In genomic region chr19:42251572-42251990, GRCh38 we compare ENCODE assay signal across 8 cellular contexts. TPM values are rescaled to one million over a fixed set of nuclear protein-coding genes. Genes with fewer than 3 reads are reported as not detected.
DNase-seq lines count a peak whose midpoint lies in the region; ATAC-seq and TF ChIP-seq lines count a peak whose summit lies in the region.

No MANE protein-coding gene starts in this region.

- H3K27me3 Mint-ChIP-seq in activated T-cell treated with anti-CD3 and anti-CD28 coated beads, Interleukin-2, amount 50 U/mL, for 4 hours (ENCODE audit: low read depth) = peaks cover 3% of the 10 kb centered on the region

- H2AK5ac ChIP-seq in mesenchymal stem cell (ENCODE audit: low read length, severe bottlenecking) = peak overlapping the region; percentile 22

- H3K4me3 ChIP-seq in body of pancreas (no peak overlapping the region), mesenchymal stem cell (ENCODE audit: insufficient read depth in 1 of 2, low read depth in 1 of 2, low read length in 2 of 2) (peak overlapping the region in 1 of 2 experiments; percentile 83), tibial nerve (peak overlapping the region in 3 of 4 donors; percentile 88 to 99 (median 98))

- no peak for DNase-seq in activated T-cell treated with anti-CD3 and anti-CD28 coated beads, Interleukin-2, amount 50 U/mL, for 4 hours
- no peak for DNase-seq in activated T-cell treated with anti-CD3 and anti-CD28 coated beads, Interleukin-2, amount 50 U/mL, for 48 hours
- peak in 1 of 4 donors; percentile 17 for DNase-seq in body of pancreas
- no peak for DNase-seq in mesenchymal stem cell
- no peak for DNase-seq in tibial nerve (ENCODE audit: low spot score in 2 of 2)
- DNase-seq in COLO829 (ENCODE audit: low spot score) = no peak

- no peak overlapping the region for H3K4ac ChIP-seq in mesenchymal stem cell (ENCODE audit: low read depth in 1 of 2, low read length in 2 of 2)

- peak overlapping the region in 1 of 2 experiments; percentile 49 for H3K18ac ChIP-seq in mesenchymal stem cell (ENCODE audit: low read depth in 1 of 2, low read length in 2 of 2)

- peaks cover 29% of the 10 kb centered on the region for H3K4me1 Mint-ChIP-seq in activated T-cell treated with anti-CD3 and anti-CD28 coated beads, Interleukin-2, amount 50 U/mL, for 4 hours (ENCODE audit: low read depth)

- H3K27ac ChIP-seq in body of pancreas (peak overlapping the region; percentile 50 to 98 (median 96)), mesenchymal stem cell (ENCODE audit: low read length, poor library complexity, severe bottlenecking) (peak overlapping the region; percentile 35), tibial nerve (peak overlapping the region; percentile 98 to 100 (median 100))

- no peaks in the 10 kb centered on the region for H3K9me3 Mint-ChIP-seq in activated T-cell treated with anti-CD3 and anti-CD28 coated beads, Interleukin-2, amount 50 U/mL, for 4 hours

- H3K9me3 ChIP-seq in body of pancreas = no peaks in the 10 kb centered on the region
- no peaks in the 10 kb centered on the region for H3K9me3 ChIP-seq in mesenchymal stem cell (ENCODE audit: control insufficient read depth, low read length)
- H3K9me3 ChIP-seq in tibial nerve = no peaks in the 10 kb centered on the region

- H3K9ac ChIP-seq in mesenchymal stem cell (ENCODE audit: low read length) = peak overlapping the region; percentile 90

- no peak overlapping the region for H2AFZ ChIP-seq in mesenchymal stem cell (ENCODE audit: low read depth, low read length)

- no peak for TF ChIP-seq EP300 in tibial nerve (IDR thresholded peaks at IDR 0.05)

- H3K14ac ChIP-seq in mesenchymal stem cell (ENCODE audit: low read length in 2 of 2) = peak overlapping the region in 1 of 2 experiments; percentile 68

- H3K4me1 ChIP-seq in body of pancreas = peaks cover 40% of the 10 kb centered on the region
- peaks cover 41% of the 10 kb centered on the region for H3K4me1 ChIP-seq in mesenchymal stem cell (ENCODE audit: control insufficient read depth, insufficient read depth, low read depth, low read length)
- peaks cover 0 to 76% (median 46%) of the 10 kb centered on the region in 4 donors for H3K4me1 ChIP-seq in tibial nerve

- intact Hi-C loops in body of pancreas (cut with DNase I) = no loop called here

- no peak overlapping the region for H2BK5ac ChIP-seq in mesenchymal stem cell (ENCODE audit: low read depth, low read length, poor library complexity, severe bottlenecking)

- TF ChIP-seq CTCF in body of pancreas (IDR thresholded peaks at IDR 0.05) = no peak
- TF ChIP-seq CTCF in tibial nerve (IDR thresholded peaks at IDR 0.05) = no peak

- H2BK12ac ChIP-seq in mesenchymal stem cell (ENCODE audit: low read length in 2 of 2) = no peak overlapping the region

- H3K23ac ChIP-seq in mesenchymal stem cell (ENCODE audit: low read length in 2 of 2) = no peak overlapping the region

- TF ChIP-seq POLR2A in body of pancreas (IDR thresholded peaks at IDR 0.05) (no peak), tibial nerve (IDR thresholded peaks at IDR 0.05) (no peak)

- H3K36me3 ChIP-seq in body of pancreas (replicated peaks in 1 of 2; ENCODE audit: insufficient read depth in 1 of 2, low read depth in 2 of 2) (peaks cover 0 to 9% of the 10 kb centered on the region in 2 donors), mesenchymal stem cell (ENCODE audit: control insufficient read depth in 1 of 2, insufficient read depth in 2 of 2, low read depth in 1 of 2, low read length in 2 of 2) (peaks cover 14 to 46% of the 10 kb centered on the region in 2 experiments), tibial nerve (peaks cover 0 to 34% (median 0%) of the 10 kb centered on the region in 3 donors)

- no peak for ATAC-seq in activated T-cell treated with anti-CD3 and anti-CD28 coated beads, Interleukin-2, amount 50 U/mL, for 4 hours
- no peak for ATAC-seq in body of pancreas
- ATAC-seq in GM21390 (IDR thresholded peaks at IDR 0.05; ENCODE audit: unreplicated experiment) = no peak
- no peak for ATAC-seq in GM18498 (IDR thresholded peaks at IDR 0.05; ENCODE audit: unreplicated experiment)

- no peak overlapping the region for H4K91ac ChIP-seq in mesenchymal stem cell (ENCODE audit: low read length)

- H3K4me2 ChIP-seq in mesenchymal stem cell (ENCODE audit: low read length, poor library complexity, severe bottlenecking) = peak overlapping the region; percentile 35

- H3K79me1 ChIP-seq in mesenchymal stem cell (replicated peaks; ENCODE audit: low read length, poor library complexity, severe bottlenecking) = peaks cover 18% of the 10 kb centered on the region

- peak overlapping the region; percentile 96 for H3K4me3 Mint-ChIP-seq in activated T-cell treated with anti-CD3 and anti-CD28 coated beads, Interleukin-2, amount 50 U/mL, for 4 hours

- no peak overlapping the region for H2BK15ac ChIP-seq in mesenchymal stem cell (ENCODE audit: low read depth, poor library complexity, severe bottlenecking)

- H3K27me3 ChIP-seq in body of pancreas (no peaks in the 10 kb centered on the region), mesenchymal stem cell (ENCODE audit: control insufficient read depth in 1 of 2, insufficient read depth in 1 of 2, low read length in 2 of 2) (no peaks in the 10 kb centered on the region), tibial nerve (no peaks in the 10 kb centered on the region)

- no peak overlapping the region for H2BK120ac ChIP-seq in mesenchymal stem cell (ENCODE audit: low read depth, low read length)

- WGBS in body of pancreas, 2 donors = 65 to 72% methylated on average over 3 of the region's 3 CpGs
- WGBS in mesenchymal stem cell = 95% methylated on average over 2 of the region's 3 CpGs
- 41 to 48% methylated on average over 3 of the region's 3 CpGs for WGBS in tibial nerve, 2 donors

- no peak overlapping the region for H4K8ac ChIP-seq in mesenchymal stem cell (ENCODE audit: low read length)

- no peaks in the 10 kb centered on the region for H3K36me3 Mint-ChIP-seq in activated T-cell treated with anti-CD3 and anti-CD28 coated beads, Interleukin-2, amount 50 U/mL, for 4 hours (ENCODE audit: insufficient read depth)

RNA-seq across cellular contexts. Expression of gene ERF, which starts 3.3 kb away (rescaled TPM):
- 10 to 100 TPM; 86.2 to 95.4 (median 89.1) TPM for total RNA-seq in activated T-cell treated with anti-CD3 and anti-CD28 coated beads, Interleukin-2, amount 50 U/mL, for 4 hours
- total RNA-seq in body of pancreas (10 to 100 TPM; 10.6 to 31.6 TPM), tibial nerve (10 to 100 TPM; 30.4 to 42.6 (median 35.1) TPM)
- polyA plus RNA-seq in mesenchymal stem cell (2013, experiment 1 of 2) = 57.9 TPM
- polyA plus RNA-seq in mesenchymal stem cell (2013, experiment 2 of 2) = 59.6 TPM

RNA-seq across cellular contexts. Expression of gene GSK3A, which starts 9.2 kb away (rescaled TPM):
- 10 to 100 TPM; 51.9 to 56.4 (median 55.2) TPM for total RNA-seq in activated T-cell treated with anti-CD3 and anti-CD28 coated beads, Interleukin-2, amount 50 U/mL, for 4 hours
- 10 to 100 TPM; 12.5 to 14.5 TPM for total RNA-seq in body of pancreas
- polyA plus RNA-seq in mesenchymal stem cell (2013, experiment 1 of 2) = 60.9 TPM
- 57.5 TPM for polyA plus RNA-seq in mesenchymal stem cell (2013, experiment 2 of 2)
- 10 to 100 TPM; 24.7 to 34.5 (median 28.3) TPM for total RNA-seq in tibial nerve

RNA-seq across cellular contexts. Expression of gene CIC, which starts 17.5 kb away (rescaled TPM):
- total RNA-seq in activated T-cell treated with anti-CD3 and anti-CD28 coated beads, Interleukin-2, amount 50 U/mL, for 4 hours = 10 to 100 TPM; 54.9 to 67.3 (median 64.1) TPM
- total RNA-seq in body of pancreas (10 to 100 TPM; 40.5 to 61.0 TPM), tibial nerve (10 to 100 TPM; 27.0 to 74.1 (median 41.3) TPM)
- 55.2 TPM for polyA plus RNA-seq in mesenchymal stem cell (2013, experiment 1 of 2)
- 52.0 TPM for polyA plus RNA-seq in mesenchymal stem cell (2013, experiment 2 of 2)

RNA-seq across cellular contexts. Expression of gene ZNF526, which starts 31.5 kb away (rescaled TPM):
- total RNA-seq in activated T-cell treated with anti-CD3 and anti-CD28 coated beads, Interleukin-2, amount 50 U/mL, for 4 hours = 10 to 100 TPM; 17.2 to 19.4 (median 18.7) TPM
- total RNA-seq in body of pancreas (1 to 10 TPM; 4.9 to 6.0 TPM), tibial nerve (1 to 10 TPM; 4.3 to 6.3 (median 6.3) TPM)
- 6.4 TPM for polyA plus RNA-seq in mesenchymal stem cell (2013, experiment 1 of 2)
- polyA plus RNA-seq in mesenchymal stem cell (2013, experiment 2 of 2) = 6.4 TPM

RNA-seq across cellular contexts. Expression of gene DEDD2, which starts 34.1 kb away (rescaled TPM):
- total RNA-seq in activated T-cell treated with anti-CD3 and anti-CD28 coated beads, Interleukin-2, amount 50 U/mL, for 4 hours = 10 to 100 TPM; 25.2 to 29.1 (median 28.1) TPM
- total RNA-seq in body of pancreas = 10 to 100 TPM; 34.8 to 44.2 TPM
- polyA plus RNA-seq in mesenchymal stem cell (2013, experiment 1 of 2) = 17.2 TPM
- polyA plus RNA-seq in mesenchymal stem cell (2013, experiment 2 of 2) = 17.0 TPM
- total RNA-seq in tibial nerve = 10 to 100 TPM; 33.9 to 56.2 (median 40.3) TPM

Comparison
In these comparisons a context has a peak if more than half of its experiments do, and no peak if none do; other contexts are left out.
1. H3K27ac ChIP-seq: peak in every context shown above with its lines; median percentile 100 in tibial nerve; 96 in body of pancreas; 35 in mesenchymal stem cell.
2. H3K4me3 ChIP-seq: peak in tibial nerve (3 of 4); none in body of pancreas (0 of 2).